In genomic region chr7:152342796-152343195, GRCh38 we compare ENCODE assay signal across 13 cellular contexts.
"Had no signal": no experiment of that assay in that cellular context is flagged by ENCODE, and none has a peak within 500 bp of the region (broad histone marks: within the 10 kb centered on the region; RNA-seq: fewer than 3 reads in every experiment).

No MANE protein-coding gene starts in this region.

- H3K9me3 Mint-ChIP-seq: stimulated activated naive B cell treated with anti-CD40 and anti-IgM and Interleukin-4, amounts not matched to agents 10 μg/mL and 1 μg/mL and 100 μg/mL, for 72 hours had no signal

- ATAC-seq: left lung had no signal

- H3K27me3 Mint-ChIP-seq: stimulated activated naive B cell treated with anti-CD40 and anti-IgM and Interleukin-4, amounts not matched to agents 10 μg/mL and 1 μg/mL and 100 μg/mL, for 72 hours had no signal

- H3K9me3 ChIP-seq: gastrocnemius medialis, neutrophil, thyroid gland had no signal

- DNase-seq: activated CD4-positive, CD25-positive, alpha-beta regulatory T cell treated with anti-CD3 and anti-CD28 coated beads, Interleukin-2, amount 50 U/mL, for 72 hours; activated effector memory CD4-positive, alpha-beta T cell treated with Interleukin-2 at 50 U/mL for 16 hours; activated naive CD4-positive, alpha-beta T cell treated with anti-CD3 and anti-CD28 coated beads, Interleukin-2, amount 50 U/mL, for 16 hours; dorsolateral prefrontal cortex; erythroblast; gastrocnemius medialis; left lung; stimulated activated CD4-positive, alpha-beta T cell treated with anti-CD3 and anti-CD28 coated beads, Interleukin-2, amount 100 ng/mL, for 48 hours; stimulated activated naive B cell treated with anti-CD40 and anti-IgM and Interleukin-4, amounts not matched to agents 10 μg/mL and 1 μg/mL and 100 μg/mL, for 72 hours; thyroid gland had no signal

- H3K4me1 ChIP-seq: parathyroid adenoma had no signal

- H3K36me3 ChIP-seq: gastrocnemius medialis, left lung, neutrophil had no signal

- H3K9ac ChIP-seq: parathyroid adenoma had no signal

- H3K27ac ChIP-seq: left lung, neutrophil, parathyroid adenoma had no signal

- H3K27ac Mint-ChIP-seq: stimulated activated naive B cell treated with anti-CD40 and anti-IgM and Interleukin-4, amounts not matched to agents 10 μg/mL and 1 μg/mL and 100 μg/mL, for 72 hours; T-helper 2 cell treated with Interferon-gamma antibody and Interleukin-4, amounts not matched to agents 5 μg/mL and 100 μg/mL, for 36 hours had no signal

- H3K4me3 Mint-ChIP-seq: stimulated activated naive B cell treated with anti-CD40 and anti-IgM and Interleukin-4, amounts not matched to agents 10 μg/mL and 1 μg/mL and 100 μg/mL, for 72 hours; T-helper 2 cell treated with Interferon-gamma antibody and Interleukin-4, amounts not matched to agents 5 μg/mL and 100 μg/mL, for 36 hours had no signal

- H3K4me3 ChIP-seq: dorsolateral prefrontal cortex, gastrocnemius medialis, left lung, thyroid gland had no signal

- H3K27me3 ChIP-seq: dorsolateral prefrontal cortex, gastrocnemius medialis, left lung, neutrophil, thyroid gland had no signal
